ENCODE assay signal across 8 cellular contexts in the genomic region with DNA sequence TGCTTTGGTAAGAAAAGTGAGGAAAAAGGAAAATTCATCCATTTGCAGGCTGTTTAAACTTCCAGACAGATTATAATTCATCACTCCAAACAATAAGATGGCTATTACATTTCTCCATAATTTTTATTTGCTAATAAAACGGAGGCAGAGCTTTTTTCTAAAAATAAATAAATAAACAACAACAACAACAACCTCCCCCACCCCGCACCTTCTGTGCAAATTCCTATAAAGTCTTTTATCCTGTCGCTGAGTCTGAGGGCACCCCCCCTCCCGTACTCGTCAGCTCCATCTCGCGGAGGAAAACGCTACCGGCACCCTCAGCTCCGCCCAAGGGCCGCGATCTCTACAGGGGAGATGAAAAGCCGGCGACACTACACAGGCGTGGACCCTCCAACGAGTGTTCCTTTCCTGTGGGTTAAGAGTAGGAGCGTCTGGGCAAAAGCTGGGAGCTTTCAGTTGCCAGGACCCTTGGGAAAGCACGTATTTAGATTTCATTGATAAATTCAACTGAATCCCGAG.
A peak's percentile ranks its signal among the peaks of the same experiment; 100 is the strongest.
DNase-seq lines count a peak whose midpoint lies in the region; ATAC-seq and FAIRE-seq lines count a peak whose summit lies in the region.

No MANE protein-coding gene starts in this region.

- H3K27ac ChIP-seq in caudate nucleus (ENCODE audit: low read depth, low read length) = peak overlapping the region; percentile 83

- ATAC-seq in GM18907 (IDR thresholded peaks at IDR 0.05; ENCODE audit: unreplicated experiment) (peak; percentile 71), HG03175 (IDR thresholded peaks at IDR 0.05; ENCODE audit: unreplicated experiment) (peak; percentile 60)

- DNase-seq in NCI-H345 (lab: John Stamatoyannopoulos, UW) (peak; percentile 84), caudate nucleus (lab: John Stamatoyannopoulos, UW) (peak in 60 of 61 donors; percentile 11 to 90 (median 72)), iris pigment epithelial cell (ENCODE audit: low read depth) (peak; percentile 83)
- DNase-seq in activated CD4-positive, CD25-positive, alpha-beta regulatory T cell treated with anti-CD3 and anti-CD28 coated beads, Interleukin-2, amount 50 U/mL, for 16 hours (ENCODE audit: low read depth, low spot score) = peak; percentile 71
- peak; percentile 77 for DNase-seq in stimulated activated CD4-positive, alpha-beta T cell treated with anti-CD3 and anti-CD28 coated beads, Interleukin-12 subunit alpha, Interleukin-12 subunit beta, amount 100 ng/mL, for 4 hours

- FAIRE-seq in A204.1 (lab: Jason Lieb, UNC) = peak; percentile 40

Comparison
In these comparisons a context has a peak if more than half of its experiments do, and no peak if none do; other contexts are left out.
1. Peak in every context shown above with its lines: DNase-seq, ATAC-seq and H3K27ac ChIP-seq.